In genomic region chr4:165877291-165877690, GRCh38 we compare ENCODE assay signal across 19 cellular contexts. TPM values are rescaled to one million over a fixed set of nuclear protein-coding genes. Genes with fewer than 3 reads are reported as not detected.
DNase-seq lines count a peak whose midpoint lies in the region; FAIRE-seq and TF ChIP-seq lines count a peak whose summit lies in the region.
"Had no signal": no experiment of that assay in that cellular context is flagged by ENCODE, and none has a peak within 500 bp of the region (broad histone marks: within the 10 kb centered on the region; RNA-seq: fewer than 3 reads in every experiment).

No MANE protein-coding gene starts in this region.

- H3K9me3 ChIP-seq in Caco-2 = no peaks in the 10 kb centered on the region
- H3K9me3 ChIP-seq: prostate gland, uterus had no signal

- DNase-seq in COR-L47 (lab: John Stamatoyannopoulos, UW) (peak; percentile 16), HTR-8/SVneo (ENCODE audit: insufficient read length, low spot score) (peak; percentile 13), SK-N-DZ (ENCODE audit: low spot score) (peak; percentile 6), fibroblast of the conjunctiva (ENCODE audit: low read depth) (peak; percentile 22), SHP77 (lab: John Stamatoyannopoulos, UW) (no peak), HuH-7.5 (ENCODE audit: low spot score) (no peak), Caco-2 (no peak)
- DNase-seq: activated naive CD4-positive, alpha-beta T cell treated with anti-CD3 and anti-CD28 coated beads, Interleukin-2, amount 10 ng/mL, durations not matched to agents 7 days and 5 days; activated T-cell treated with anti-CD3 and anti-CD28 coated beads, Interleukin-2, amount 50 U/mL, for 72 hours; anterior cingulate cortex; CD4-positive, CD25-positive, alpha-beta regulatory T cell; central memory CD4-positive, alpha-beta T cell; kidney glomerular epithelial cell; NCI-H2029; NCI-H510A treated with DMSO at 0.1 percent for 48 hours; stimulated activated CD4-positive, alpha-beta T cell treated with anti-CD3 and anti-CD28 coated beads, Interleukin-1b, Interleukin-23, amount 100 ng/mL, for 48 hours; uterus had no signal

- POLR2A ChIA-PET in Caco-2 (lab: Charles Lee) = no interaction called here

- no peaks in the 10 kb centered on the region for H3K27me3 Mint-ChIP-seq in Caco-2 (ENCODE audit: insufficient read depth, unreplicated experiment)

- no peaks in the 10 kb centered on the region for H3K9me3 Mint-ChIP-seq in Caco-2 (ENCODE audit: unreplicated experiment)
- H3K9me3 Mint-ChIP-seq: activated naive CD4-positive, alpha-beta T cell treated with anti-CD3 and anti-CD28 coated beads, Interleukin-2, amount 10 ng/mL, durations not matched to agents 7 days and 5 days; activated T-cell treated with anti-CD3 and anti-CD28 coated beads, Interleukin-2, amount 50 U/mL, for 72 hours; CD4-positive, CD25-positive, alpha-beta regulatory T cell had no signal

- no peaks in the 10 kb centered on the region for H3K27me3 ChIP-seq in Caco-2 (replicated peaks; ENCODE audit: control insufficient read depth, insufficient read depth, low read length)
- H3K27me3 ChIP-seq: uterus had no signal

- BruUV-seq in Caco-2 (replicated peaks; lab: Mats Ljungman, UMichigan) = no TSS peak

- CTCF ChIA-PET in Caco-2 (lab: Charles Lee) = no interaction called here

- intact Hi-C loops in Caco-2 (cut with micrococcal nuclease; ENCODE audit: unreplicated experiment) = no loop called here

- H3K36me3 ChIP-seq in Caco-2 (ENCODE audit: control insufficient read depth, insufficient read depth, low read length) = no peaks in the 10 kb centered on the region
- H3K36me3 ChIP-seq: prostate gland, uterus had no signal

- no peak for TF ChIP-seq CTCF in Caco-2 (IDR thresholded peaks at IDR 0.05; ENCODE audit: insufficient read depth in 1 of 2, low read depth in 1 of 2, low read length in 1 of 2, severe bottlenecking in 1 of 2, unreplicated experiment in 1 of 2)

- no peak overlapping the region for H3K4me3 Mint-ChIP-seq in Caco-2 (ENCODE audit: unreplicated experiment)
- H3K4me3 Mint-ChIP-seq: activated naive CD4-positive, alpha-beta T cell treated with anti-CD3 and anti-CD28 coated beads, Interleukin-2, amount 10 ng/mL, durations not matched to agents 7 days and 5 days; activated T-cell treated with anti-CD3 and anti-CD28 coated beads, Interleukin-2, amount 50 U/mL, for 72 hours; CD4-positive, CD25-positive, alpha-beta regulatory T cell; stimulated activated effector memory CD8-positive, alpha-beta T cell treated with anti-CD3 and anti-CD28 coated beads, Interleukin-12 subunit alpha, Interleukin-12 subunit beta, amount 100 ng/mL, for 72 hours had no signal

- peaks cover 8% of the 10 kb centered on the region for H3K4me1 Mint-ChIP-seq in Caco-2 (ENCODE audit: low read depth, unreplicated experiment)
- H3K4me1 Mint-ChIP-seq: stimulated activated effector memory CD8-positive, alpha-beta T cell treated with anti-CD3 and anti-CD28 coated beads, Interleukin-12 subunit alpha, Interleukin-12 subunit beta, amount 100 ng/mL, for 72 hours had no signal

- no peak overlapping the region for H3K27ac Mint-ChIP-seq in Caco-2 (ENCODE audit: unreplicated experiment)
- H3K27ac Mint-ChIP-seq: activated naive CD4-positive, alpha-beta T cell treated with anti-CD3 and anti-CD28 coated beads, Interleukin-2, amount 10 ng/mL, durations not matched to agents 7 days and 5 days; activated T-cell treated with anti-CD3 and anti-CD28 coated beads, Interleukin-2, amount 50 U/mL, for 72 hours; CD4-positive, CD25-positive, alpha-beta regulatory T cell; stimulated activated effector memory CD8-positive, alpha-beta T cell treated with anti-CD3 and anti-CD28 coated beads, Interleukin-12 subunit alpha, Interleukin-12 subunit beta, amount 100 ng/mL, for 72 hours had no signal

- FAIRE-seq in HTR-8/SVneo (lab: Jason Lieb, UNC) = no peak

- H3K36me3 Mint-ChIP-seq in Caco-2 (ENCODE audit: insufficient read depth, unreplicated experiment) = no peaks in the 10 kb centered on the region
- H3K36me3 Mint-ChIP-seq: activated naive CD4-positive, alpha-beta T cell treated with anti-CD3 and anti-CD28 coated beads, Interleukin-2, amount 10 ng/mL, durations not matched to agents 7 days and 5 days; CD4-positive, CD25-positive, alpha-beta regulatory T cell; stimulated activated effector memory CD8-positive, alpha-beta T cell treated with anti-CD3 and anti-CD28 coated beads, Interleukin-12 subunit alpha, Interleukin-12 subunit beta, amount 100 ng/mL, for 72 hours had no signal

- H3K4me3 ChIP-seq in Caco-2 (ENCODE audit: low read depth, low read length) = no peak overlapping the region
- H3K4me3 ChIP-seq: prostate gland, uterus had no signal

- peaks cover 7% of the 10 kb centered on the region; the same call in 1 of the 2 replicates for H3K4me1 ChIP-seq in Caco-2
- H3K4me1 ChIP-seq: prostate gland, uterus had no signal

RNA-seq across cellular contexts. Expression of gene TLL1, which starts 4.3 kb away (rescaled TPM):
- polyA plus RNA-seq in SK-N-DZ (2014; cell fraction: cytosol; rRNA removed) = 0.02 TPM in 1 of 2 replicates, not detected in the other
- 0.03 TPM in 1 of 2 replicates, not detected in the other for polyA plus RNA-seq in SK-N-DZ (2014; cell fraction: nucleus; rRNA removed)
- total RNA-seq in Caco-2 (2022) = 14.2 and 16.2 TPM in 2 replicates
- total RNA-seq: activated T-cell treated with anti-CD3 and anti-CD28 coated beads, Interleukin-2, amount 50 U/mL, for 72 hours; CD4-positive, CD25-positive, alpha-beta regulatory T cell had no signal
- polyA plus RNA-seq: CD4-positive, CD25-positive, alpha-beta regulatory T cell had no signal

Comparison
In these comparisons a context has a peak if more than half of its experiments do, and no peak if none do; other contexts are left out.
1. DNase-seq: peak in COR-L47 (single experiment), HTR-8/SVneo (single experiment), SK-N-DZ (single experiment) and fibroblast of the conjunctiva (single experiment); none in SHP77 (0 of 2), HuH-7.5 (single experiment) and Caco-2 (0 of 2).